Comparison of ENCODE assay signal across 20 cellular contexts in genomic region chr2:128589681-128590080, GRCh38.
"Had no signal": no experiment of that assay in that cellular context is flagged by ENCODE, and none has a peak within 500 bp of the region (broad histone marks: within the 10 kb centered on the region; RNA-seq: fewer than 3 reads in every experiment).

No MANE protein-coding gene starts in this region.

- DNase-seq: activated CD4-positive, alpha-beta T cell treated with anti-CD3 and anti-CD28 coated beads, Interleukin-2, amount 50 U/mL, for 1 hour; activated effector memory CD4-positive, alpha-beta T cell treated with anti-CD3 and anti-CD28 coated beads, Interleukin-2, amount 50 U/mL, for 16 hours; activated T-cell treated with anti-CD3 and anti-CD28 coated beads, Interleukin-2, amount 50 U/mL, for 72 hours; effector memory CD4-positive, alpha-beta T cell; esophagus squamous epithelium; islet precursor cell; midbrain; nucleus accumbens; retina; stimulated activated naive CD8-positive, alpha-beta T cell treated with anti-CD3 and anti-CD28 coated beads, Interleukin-15, Interleukin-2, amounts not matched to agents 100 U/mL and 50 U/mL, for 24 hours; substantia nigra; T1000; uterus had no signal

- H3K36me3 ChIP-seq: adrenal gland, esophagus squamous epithelium, tibial nerve, uterus had no signal

- H3K9me3 Mint-ChIP-seq: dendritic cell treated with granulocyte-macrophage colony-stimulating factor and Interleukin-4, amounts not matched to agents 40 ng/mL and 50 ng/mL, for 4 days had no signal

- ATAC-seq: activated CD4-positive, CD25-positive, alpha-beta regulatory T cell treated with anti-CD3 and anti-CD28 coated beads, Interleukin-2, amount 50 U/mL, for 24 hours; activated naive CD4-positive, alpha-beta T cell treated with anti-CD3 and anti-CD28 coated beads, Interleukin-2, amount 50 U/mL, for 72 hours; activated T-cell treated with anti-CD3 and anti-CD28 coated beads, Interleukin-2, amount 50 U/mL, for 72 hours; stimulated activated naive CD8-positive, alpha-beta T cell treated with anti-CD3 and anti-CD28 coated beads, Interleukin-15, Interleukin-2, amounts not matched to agents 100 U/mL and 50 U/mL, for 24 hours had no signal

- H3K4me3 Mint-ChIP-seq: activated T-cell treated with anti-CD3 and anti-CD28 coated beads, Interleukin-2, amount 50 U/mL, for 72 hours; dendritic cell treated with granulocyte-macrophage colony-stimulating factor and Interleukin-4, amounts not matched to agents 40 ng/mL and 50 ng/mL, for 4 days; nephron had no signal

- H3K27me3 ChIP-seq: adrenal gland, tibial nerve, uterus had no signal

- H3K9me3 ChIP-seq: adrenal gland, esophagus squamous epithelium, uterus had no signal

- H3K27ac Mint-ChIP-seq: activated naive CD4-positive, alpha-beta T cell treated with anti-CD3 and anti-CD28 coated beads, Interleukin-2, amount 50 U/mL, for 72 hours; activated T-cell treated with anti-CD3 and anti-CD28 coated beads, Interleukin-2, amount 50 U/mL, for 72 hours; dendritic cell treated with granulocyte-macrophage colony-stimulating factor and Interleukin-4, amounts not matched to agents 40 ng/mL and 50 ng/mL, for 4 days; nephron had no signal

- H3K27ac ChIP-seq: adrenal gland, esophagus squamous epithelium, tibial nerve, uterus had no signal

- H3K36me3 Mint-ChIP-seq: activated naive CD4-positive, alpha-beta T cell treated with anti-CD3 and anti-CD28 coated beads, Interleukin-2, amount 50 U/mL, for 72 hours had no signal

- H3K4me1 ChIP-seq: adrenal gland, esophagus squamous epithelium, uterus had no signal

- H3K4me3 ChIP-seq: adrenal gland, esophagus squamous epithelium, lung, tibial nerve, uterus had no signal
